9 cellular contexts compared by ENCODE assay signal in genomic region chr15:74843891-74844299, GRCh38. TPM values are rescaled to one million over a fixed set of nuclear protein-coding genes. Genes with fewer than 3 reads are reported as not detected.
A peak's percentile ranks its signal among the peaks of the same experiment; 100 is the strongest.
DNase-seq lines count a peak whose midpoint lies in the region; ATAC-seq and TF ChIP-seq lines count a peak whose summit lies in the region.
"Had no signal": no experiment of that assay in that cellular context is flagged by ENCODE, and none has a peak within 500 bp of the region (broad histone marks: within the 10 kb centered on the region; RNA-seq: fewer than 3 reads in every experiment).

No MANE protein-coding gene starts in this region.

- TF ChIP-seq CTCF in C4-2B (conservative IDR thresholded peaks at IDR 0.05) (no peak), mammary epithelial cell (conservative IDR thresholded peaks at IDR 0.05 in 1 of 2, IDR thresholded peaks at IDR 0.05 in 1 of 2; ENCODE audit: extremely low read depth in 1 of 2, insufficient read depth in 1 of 2, low read depth in 1 of 2, low read length in 2 of 2) (no peak), glutamatergic neuron (IDR thresholded peaks at IDR 0.05; ENCODE audit: partially characterized antibody, unreplicated experiment) (no peak)

- H3K4me3 Mint-ChIP-seq in IgD-negative memory B cell (peak overlapping the region; percentile 73 to 94 (median 85)), glutamatergic neuron (ENCODE audit: unreplicated experiment) (no peak overlapping the region)

- H3K27me3 Mint-ChIP-seq in IgD-negative memory B cell = no peaks in the 10 kb centered on the region
- peaks cover 12% of the 10 kb centered on the region for H3K27me3 Mint-ChIP-seq in glutamatergic neuron (ENCODE audit: unreplicated experiment)

- no peaks in the 10 kb centered on the region for H3K79me2 ChIP-seq in mammary epithelial cell (ENCODE audit: insufficient read depth, low read length)

- H3K9ac ChIP-seq in mammary epithelial cell (ENCODE audit: insufficient read depth, low read length) = no peak overlapping the region

- WGBS in mammary epithelial cell (ENCODE audit: low coverage, missing lambda C conversion rate) = 66% methylated on average over 8 of the region's 12 CpGs

- H3K4me1 ChIP-seq in mammary epithelial cell (ENCODE audit: insufficient read depth, low read length) (peaks cover 8% of the 10 kb centered on the region), neuron (ENCODE audit: insufficient read depth, low read length) (peaks cover 15% of the 10 kb centered on the region)

- no peaks in the 10 kb centered on the region for H3K27me3 ChIP-seq in mammary epithelial cell (ENCODE audit: insufficient read depth, low read length)
- H3K27me3 ChIP-seq in neuron (ENCODE audit: insufficient read depth, low read length) = no peaks in the 10 kb centered on the region

- CTCF ChIA-PET in mammary epithelial cell (lab: Charles Lee; ENCODE audit: low non-redundant PET) = no interaction called here

- in situ Hi-C loops in mammary epithelial cell (cut with MboI; ENCODE audit: low sequenced_read_pairs in 2 of 2) = no loop called here

- H3K4me3 ChIP-seq in mammary epithelial cell (replicated peaks in 1 of 3; ENCODE audit: insufficient read depth in 1 of 3, low read depth in 2 of 3, low read length in 3 of 3) (peak overlapping the region in 1 of 3 experiments; percentile 45), neuron (ENCODE audit: low read length) (peak overlapping the region; percentile 67)

- no peaks in the 10 kb centered on the region for H3K9me3 Mint-ChIP-seq in IgD-negative memory B cell
- H3K9me3 Mint-ChIP-seq in glutamatergic neuron (ENCODE audit: unreplicated experiment) = peaks cover 6% of the 10 kb centered on the region

- dilution Hi-C loops in mammary epithelial cell (cut with HindIII; ENCODE audit: low sequenced_read_pairs) = no loop called here

- no peak overlapping the region for H2AFZ ChIP-seq in mammary epithelial cell (ENCODE audit: low read depth, low read length)
- H2AFZ ChIP-seq in neuron (ENCODE audit: low read depth, low read length) = peak overlapping the region; percentile 95

- peak overlapping the region; percentile 99 for H3K4me2 ChIP-seq in mammary epithelial cell (ENCODE audit: insufficient read depth, low read depth, low read length)

- H3K9me3 ChIP-seq in mammary epithelial cell (replicated peaks; ENCODE audit: insufficient read depth, low read length) = no peaks in the 10 kb centered on the region
- no peaks in the 10 kb centered on the region for H3K9me3 ChIP-seq in neuron (ENCODE audit: low read length)

- TSS peak; percentile 45 for BruUV-seq in mammary epithelial cell (replicated peaks; lab: Mats Ljungman, UMichigan)

- H3K27ac ChIP-seq in C4-2B = peak overlapping the region; percentile 97
- no peak overlapping the region for H3K27ac ChIP-seq in mammary epithelial cell (ENCODE audit: insufficient read depth, low read depth, low read length)

- DNase-seq in mammary epithelial cell = no peak
- no peak for DNase-seq in NCI-H2081 treated with DMSO at 0.1 percent for 48 hours (lab: John Stamatoyannopoulos, UW)
- no peak for DNase-seq in glutamatergic neuron
- no peak for DNase-seq in AG08395 (ENCODE audit: low spot score)
- DNase-seq: NCI-H1105 had no signal

- peaks cover 21 to 32% (median 28%) of the 10 kb centered on the region in 3 donors for H3K4me1 Mint-ChIP-seq in IgD-negative memory B cell
- peaks cover 7% of the 10 kb centered on the region for H3K4me1 Mint-ChIP-seq in glutamatergic neuron (ENCODE audit: low read depth, unreplicated experiment)

- no peak for ATAC-seq in GM19463 (IDR thresholded peaks at IDR 0.05; ENCODE audit: unreplicated experiment)

- peak overlapping the region; percentile 92 to 97 (median 95) for H3K27ac Mint-ChIP-seq in IgD-negative memory B cell
- no peak overlapping the region for H3K27ac Mint-ChIP-seq in glutamatergic neuron (ENCODE audit: unreplicated experiment)

- no peaks in the 10 kb centered on the region for H4K20me1 ChIP-seq in mammary epithelial cell (ENCODE audit: insufficient read depth, low read length)

- H3K36me3 ChIP-seq in mammary epithelial cell (ENCODE audit: insufficient read depth, low read length) (peaks cover 16% of the 10 kb centered on the region), neuron (ENCODE audit: insufficient read depth, low read length) (peaks cover 28% of the 10 kb centered on the region)

- H3K36me3 Mint-ChIP-seq in IgD-negative memory B cell = peaks cover 4% of the 10 kb centered on the region
- no peaks in the 10 kb centered on the region for H3K36me3 Mint-ChIP-seq in glutamatergic neuron (ENCODE audit: unreplicated experiment)

- intact Hi-C loops in mammary epithelial cell (cut with micrococcal nuclease) = loop anchor here (1.0 to 2.0 kb wide), 4 partner anchors 27 to 71 kb away; partner anchors contain the start of gene SCAMP2

RNA-seq across cellular contexts. Expression of gene ULK3, which starts 0.9 kb away (rescaled TPM):
- 25.2 TPM for polyA plus RNA-seq in IgD-negative memory B cell
- 10 to 100 TPM; 20.0 to 26.3 TPM for total RNA-seq in mammary epithelial cell
- polyA plus RNA-seq in mammary epithelial cell = 17.8 TPM
- 22.1 TPM for polyA minus RNA-seq in mammary epithelial cell
- 46.5 TPM for total RNA-seq in glutamatergic neuron (ENCODE audit: unreplicated experiment)

RNA-seq across cellular contexts. Expression of gene CPLX3, which starts 17.5 kb away (rescaled TPM):
- not detected for polyA plus RNA-seq in IgD-negative memory B cell
- not detected for total RNA-seq in mammary epithelial cell
- not detected for polyA plus RNA-seq in mammary epithelial cell
- not detected for polyA minus RNA-seq in mammary epithelial cell
- total RNA-seq in glutamatergic neuron (ENCODE audit: unreplicated experiment) = 0.32 TPM

RNA-seq across cellular contexts. Expression of gene SCAMP2, which starts 29.3 kb away (rescaled TPM):
- 157 TPM for polyA plus RNA-seq in IgD-negative memory B cell
- total RNA-seq in mammary epithelial cell = 10 to 100 TPM; 36.5 to 52.6 TPM
- polyA plus RNA-seq in mammary epithelial cell = 70.6 TPM
- 325 TPM for polyA minus RNA-seq in mammary epithelial cell
- total RNA-seq in glutamatergic neuron (ENCODE audit: unreplicated experiment) = 35.6 TPM

RNA-seq across cellular contexts. Expression of gene LMAN1L, which starts 31.3 kb away (rescaled TPM):
- polyA plus RNA-seq in IgD-negative memory B cell = not detected
- under 1 TPM in 1 of 2 donors, not detected in 1; 0.14 TPM for total RNA-seq in mammary epithelial cell
- polyA plus RNA-seq in mammary epithelial cell = not detected
- polyA minus RNA-seq in mammary epithelial cell = not detected
- total RNA-seq in glutamatergic neuron (ENCODE audit: unreplicated experiment) = not detected

RNA-seq across cellular contexts. Expression of gene MPI, which starts 45.9 kb away (rescaled TPM):
- polyA plus RNA-seq in IgD-negative memory B cell (43.0 TPM), mammary epithelial cell (87.6 TPM)
- total RNA-seq in mammary epithelial cell (10 to 100 TPM; 32.1 to 32.7 TPM), glutamatergic neuron (ENCODE audit: unreplicated experiment) (33.1 TPM)
- polyA minus RNA-seq in mammary epithelial cell = 68.4 TPM
